In genomic region chr20:36105731-36106226, GRCh38 we compare ENCODE assay signal across 1 cellular context.
A peak's percentile ranks its signal among the peaks of the same experiment; 100 is the strongest.
TF ChIP-seq lines count a peak whose summit lies in the region.

No MANE protein-coding gene starts in this region.

TF ChIP-seq in HepG2, 621 proteins besides CTCF, POLR2A, EP300 and RAD21 (continued from another document):
- TF ChIP-seq SIN3B (IDR thresholded peaks at IDR 0.05; ENCODE audit: low read length) = no peak
- no peak for TF ChIP-seq ZNF557 (CRISPR knock-in tag; IDR thresholded peaks at IDR 0.05)
- 0 out of 2 replicates have a peak, but pooled peaks have one; percentile 40 for TF ChIP-seq RXRA (CRISPR knock-in tag; IDR thresholded peaks at IDR 0.05)
- no peak for TF ChIP-seq TARDBP (CRISPR knock-in tag; IDR thresholded peaks at IDR 0.05)
- TF ChIP-seq NR2F6 (IDR thresholded peaks at IDR 0.05) = 0 out of 2 replicates have a peak, but pooled peaks have one; percentile 8
- peak; percentile 42; the same call in 1 of the 2 replicates for TF ChIP-seq NR2F6 (CRISPR knock-in tag; IDR thresholded peaks at IDR 0.05)
- peak; percentile 16 for TF ChIP-seq XRCC5 (optimal IDR thresholded peaks at IDR 0.05; ENCODE audit: low read length)
- TF ChIP-seq AHR (CRISPR knock-in tag; IDR thresholded peaks at IDR 0.05) = no peak
- TF ChIP-seq SRSF1 (optimal IDR thresholded peaks at IDR 0.05; ENCODE audit: low read depth, low read length) = no peak
- TF ChIP-seq UBTF (CRISPR knock-in tag; IDR thresholded peaks at IDR 0.05) = no peak
- TF ChIP-seq ZNF563 (CRISPR knock-in tag; IDR thresholded peaks at IDR 0.05) = no peak
- TF ChIP-seq DMTF1 (CRISPR knock-in tag; IDR thresholded peaks at IDR 0.05) = no peak
- no peak for TF ChIP-seq TBP (CRISPR knock-in tag; IDR thresholded peaks at IDR 0.05)
- TF ChIP-seq ZNF816 (CRISPR knock-in tag; IDR thresholded peaks at IDR 0.05; ENCODE audit: borderline replicate concordance) = no peak
- no peak for TF ChIP-seq ZNF260 (CRISPR knock-in tag; IDR thresholded peaks at IDR 0.05; ENCODE audit: borderline replicate concordance, low read depth)
- no peak for TF ChIP-seq SMYD3 (CRISPR knock-in tag; IDR thresholded peaks at IDR 0.05)
- no peak for TF ChIP-seq ZNF792 (CRISPR knock-in tag; IDR thresholded peaks at IDR 0.05)
- TF ChIP-seq SMARCE1 (IDR thresholded peaks at IDR 0.05; ENCODE audit: borderline replicate concordance) = no peak
- TF ChIP-seq ZNF605 (CRISPR knock-in tag; IDR thresholded peaks at IDR 0.05) = no peak
- TF ChIP-seq ZKSCAN5 (CRISPR knock-in tag; IDR thresholded peaks at IDR 0.05) = peak; percentile 90
- no peak for TF ChIP-seq ZNF598 (CRISPR knock-in tag; IDR thresholded peaks at IDR 0.05; ENCODE audit: borderline replicate concordance)
- no peak for TF ChIP-seq RFX1 (IDR thresholded peaks at IDR 0.05)
- no peak for TF ChIP-seq NBN (conservative IDR thresholded peaks at IDR 0.05)
- TF ChIP-seq EEA1 (CRISPR knock-in tag; IDR thresholded peaks at IDR 0.05; ENCODE audit: borderline replicate concordance) = no peak
- no peak for TF ChIP-seq ZNF138 (CRISPR knock-in tag; IDR thresholded peaks at IDR 0.05; ENCODE audit: low read depth)
- no peak for TF ChIP-seq SP2 (CRISPR knock-in tag; IDR thresholded peaks at IDR 0.05)
